Comparison of ENCODE assay signal across 8 cellular contexts in genomic region chr1:156766288-156767100, GRCh38. TPM values are rescaled to one million over a fixed set of nuclear protein-coding genes. Genes with fewer than 3 reads are reported as not detected.
A peak's percentile ranks its signal among the peaks of the same experiment; 100 is the strongest.
DNase-seq lines count a peak whose midpoint lies in the region; ATAC-seq and TF ChIP-seq lines count a peak whose summit lies in the region.

No MANE protein-coding gene starts in this region.

- no peak overlapping the region for H3K4me3 Mint-ChIP-seq in activated T-helper 2 cell treated with anti-CD3 and anti-CD28 coated beads, Interferon-gamma antibody, Interleukin-2, Interleukin-4, amounts not matched to agents 10 μg/mL and 5 μg/mL and 100 μg/mL, durations not matched to agents 14 hours and 24 hours and 36 hours (ENCODE audit: low read depth)

- no peak overlapping the region for H3K27ac Mint-ChIP-seq in activated T-helper 2 cell treated with anti-CD3 and anti-CD28 coated beads, Interferon-gamma antibody, Interleukin-2, Interleukin-4, amounts not matched to agents 10 μg/mL and 5 μg/mL and 100 μg/mL, durations not matched to agents 14 hours and 24 hours and 36 hours

- intact Hi-C loops in activated T-helper 2 cell treated with anti-CD3 and anti-CD28 coated beads, Interferon-gamma antibody, Interleukin-2, Interleukin-4, amounts not matched to agents 10 μg/mL and 5 μg/mL and 100 μg/mL, durations not matched to agents 14 hours and 24 hours and 36 hours (cut with micrococcal nuclease), result loop anchor here (1.0 kb wide), 4 partner anchors 15 to 50 kb away; partner anchors contain the start of genes HDGF, ISG20L2, METTL25B and MRPL24

- H3K9me3 Mint-ChIP-seq in activated T-helper 2 cell treated with anti-CD3 and anti-CD28 coated beads, Interferon-gamma antibody, Interleukin-2, Interleukin-4, amounts not matched to agents 10 μg/mL and 5 μg/mL and 100 μg/mL, durations not matched to agents 14 hours and 24 hours and 36 hours, result no peaks in the 10 kb centered on the region

- H3K4me1 Mint-ChIP-seq in activated T-helper 2 cell treated with anti-CD3 and anti-CD28 coated beads, Interferon-gamma antibody, Interleukin-2, Interleukin-4, amounts not matched to agents 10 μg/mL and 5 μg/mL and 100 μg/mL, durations not matched to agents 14 hours and 24 hours and 36 hours (ENCODE audit: low read depth), result peaks cover 33% of the 10 kb centered on the region

- no peaks in the 10 kb centered on the region for H3K27me3 Mint-ChIP-seq in activated T-helper 2 cell treated with anti-CD3 and anti-CD28 coated beads, Interferon-gamma antibody, Interleukin-2, Interleukin-4, amounts not matched to agents 10 μg/mL and 5 μg/mL and 100 μg/mL, durations not matched to agents 14 hours and 24 hours and 36 hours (ENCODE audit: low read depth)

- H3K4me3 ChIP-seq in GM12864 (ENCODE audit: low read depth, low read length) (peak overlapping the region; percentile 79), epithelial cell of esophagus (ENCODE audit: low read length) (peak overlapping the region; percentile 92)

- ATAC-seq in GM21825 (IDR thresholded peaks at IDR 0.05; ENCODE audit: unreplicated experiment), result peak; percentile 9

- TF ChIP-seq CTCF in GM12864 (IDR thresholded peaks at IDR 0.05; ENCODE audit: low read depth, low read length, missing control alignments), result no peak
- no peak for TF ChIP-seq CTCF in epithelial cell of esophagus (IDR thresholded peaks at IDR 0.05; ENCODE audit: insufficient read depth, low read depth, low read length, missing control alignments)

- no peak for DNase-seq in GM12864 (ENCODE audit: low read depth)
- peak; percentile 75 for DNase-seq in NCI-H82 (lab: John Stamatoyannopoulos, UW)
- DNase-seq in epithelial cell of esophagus (ENCODE audit: low read depth), result peak; percentile 9
- DNase-seq in occipital lobe (lab: John Stamatoyannopoulos, UW), result peak; percentile 80
- DNase-seq in activated T-helper 2 cell treated with anti-CD3 and anti-CD28 coated beads, Interferon-gamma antibody, Interleukin-2, Interleukin-4, amounts not matched to agents 10 μg/mL and 5 μg/mL and 100 μg/mL, durations not matched to agents 14 hours and 24 hours and 36 hours (ENCODE audit: low spot score), result no peak
- DNase-seq in NCI-H1436 treated with DMSO at 0.1 percent for 48 hours (lab: John Stamatoyannopoulos, UW), result no peak
- DNase-seq in DMS 273 treated with DMSO at 0.1 percent for 48 hours (lab: John Stamatoyannopoulos, UW), result no peak

- peaks cover 29% of the 10 kb centered on the region for H3K36me3 Mint-ChIP-seq in activated T-helper 2 cell treated with anti-CD3 and anti-CD28 coated beads, Interferon-gamma antibody, Interleukin-2, Interleukin-4, amounts not matched to agents 10 μg/mL and 5 μg/mL and 100 μg/mL, durations not matched to agents 14 hours and 24 hours and 36 hours (ENCODE audit: low read depth)

RNA-seq across cellular contexts. Expression of gene PRCC, which starts 0.8 kb away (rescaled TPM):
- 16.2 TPM for total RNA-seq in occipital lobe
- 94.8 and 110 TPM in 2 replicates for total RNA-seq in activated T-helper 2 cell treated with anti-CD3 and anti-CD28 coated beads, Interferon-gamma antibody, Interleukin-2, Interleukin-4, amounts not matched to agents 10 μg/mL and 5 μg/mL and 100 μg/mL, durations not matched to agents 14 hours and 24 hours and 36 hours

RNA-seq across cellular contexts. Expression of gene HDGF, which starts 15.0 kb away (rescaled TPM):
- total RNA-seq in occipital lobe, result 61.6 TPM
- total RNA-seq in activated T-helper 2 cell treated with anti-CD3 and anti-CD28 coated beads, Interferon-gamma antibody, Interleukin-2, Interleukin-4, amounts not matched to agents 10 μg/mL and 5 μg/mL and 100 μg/mL, durations not matched to agents 14 hours and 24 hours and 36 hours, result 359 and 360 TPM in 2 replicates

RNA-seq across cellular contexts. Expression of gene MRPL24, which starts 25.6 kb away (rescaled TPM):
- total RNA-seq in occipital lobe, result 10.6 TPM
- total RNA-seq in activated T-helper 2 cell treated with anti-CD3 and anti-CD28 coated beads, Interferon-gamma antibody, Interleukin-2, Interleukin-4, amounts not matched to agents 10 μg/mL and 5 μg/mL and 100 μg/mL, durations not matched to agents 14 hours and 24 hours and 36 hours, result 116 and 124 TPM in 2 replicates

RNA-seq across cellular contexts. Expression of gene ISG20L2, which starts 37.9 kb away (rescaled TPM):
- total RNA-seq in occipital lobe, result 6.2 TPM
- 52.2 and 57.4 TPM in 2 replicates for total RNA-seq in activated T-helper 2 cell treated with anti-CD3 and anti-CD28 coated beads, Interferon-gamma antibody, Interleukin-2, Interleukin-4, amounts not matched to agents 10 μg/mL and 5 μg/mL and 100 μg/mL, durations not matched to agents 14 hours and 24 hours and 36 hours

RNA-seq across cellular contexts. Expression of gene METTL25B, which starts 38.2 kb away (rescaled TPM):
- total RNA-seq in occipital lobe, result 9.2 TPM
- 37.3 and 45.2 TPM in 2 replicates for total RNA-seq in activated T-helper 2 cell treated with anti-CD3 and anti-CD28 coated beads, Interferon-gamma antibody, Interleukin-2, Interleukin-4, amounts not matched to agents 10 μg/mL and 5 μg/mL and 100 μg/mL, durations not matched to agents 14 hours and 24 hours and 36 hours

Comparison
In these comparisons a context has a peak if more than half of its experiments do, and no peak if none do; other contexts are left out.
1. DNase-seq: peak in NCI-H82 (single experiment), epithelial cell of esophagus (single experiment) and occipital lobe (single experiment); none in GM12864 (single experiment), activated T-helper 2 cell treated with anti-CD3 and anti-CD28 coated beads, Interferon-gamma antibody, Interleukin-2, Interleukin-4, amounts not matched to agents 10 μg/mL and 5 μg/mL and 100 μg/mL, durations not matched to agents 14 hours and 24 hours and 36 hours (single experiment), NCI-H1436 treated with DMSO at 0.1 percent for 48 hours (single experiment) and DMS 273 treated with DMSO at 0.1 percent for 48 hours (single experiment).
2. RNA of gene MRPL24, which starts 25.6 kb away (total RNA-seq): 116 to 124 TPM in activated T-helper 2 cell treated with anti-CD3 and anti-CD28 coated beads, Interferon-gamma antibody, Interleukin-2, Interleukin-4, amounts not matched to agents 10 μg/mL and 5 μg/mL and 100 μg/mL, durations not matched to agents 14 hours and 24 hours and 36 hours; 10.6 TPM in occipital lobe (single experiment); every median in the first group is over 10 times any median in the second.